In the genomic region with DNA sequence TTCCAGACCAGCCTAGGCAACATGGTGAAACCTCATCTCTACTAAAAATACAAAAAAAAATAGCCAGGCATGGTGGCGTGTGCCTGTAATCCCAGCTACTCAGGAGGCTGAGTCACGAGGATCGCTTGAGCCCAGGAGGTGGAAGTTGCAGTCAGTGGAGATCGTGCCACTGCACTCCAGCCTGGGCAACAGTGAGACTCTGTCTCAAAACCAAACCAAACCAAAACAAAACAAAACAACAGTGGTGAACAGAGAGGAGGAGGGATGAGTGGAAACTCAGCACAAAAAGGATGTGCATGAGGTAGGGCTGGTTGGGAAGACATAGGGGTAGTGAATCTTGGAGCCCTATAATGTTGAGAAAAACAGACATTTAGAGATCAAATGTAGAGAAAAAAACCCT, we compare ENCODE assay signal across 8 cellular contexts. TPM values are rescaled to one million over a fixed set of nuclear protein-coding genes. Genes with fewer than 3 reads are reported as not detected.
"Had no signal": no experiment of that assay in that cellular context is flagged by ENCODE, and none has a peak within 500 bp of the region (broad histone marks: within the 10 kb centered on the region; RNA-seq: fewer than 3 reads in every experiment).

No MANE protein-coding gene starts in this region.

RNA-seq across cellular contexts. Expression of a gene that starts 48.5 kb away (rescaled TPM):
- total RNA-seq: activated T-cell treated with anti-CD3 and anti-CD28 coated beads, Interleukin-2, amount 50 U/mL, for 4 hours; fibroblast of villous mesenchyme; lung microvascular endothelial cell; mucosa of gallbladder; omental fat pad; psoas muscle; right lobe of liver had no signal
- polyA plus RNA-seq: immature natural killer cell, psoas muscle had no signal

RNA-seq across cellular contexts. Expression of a gene that starts 52.3 kb away (rescaled TPM):
- total RNA-seq: fibroblast of villous mesenchyme, lung microvascular endothelial cell had no signal
